In the genomic region with DNA sequence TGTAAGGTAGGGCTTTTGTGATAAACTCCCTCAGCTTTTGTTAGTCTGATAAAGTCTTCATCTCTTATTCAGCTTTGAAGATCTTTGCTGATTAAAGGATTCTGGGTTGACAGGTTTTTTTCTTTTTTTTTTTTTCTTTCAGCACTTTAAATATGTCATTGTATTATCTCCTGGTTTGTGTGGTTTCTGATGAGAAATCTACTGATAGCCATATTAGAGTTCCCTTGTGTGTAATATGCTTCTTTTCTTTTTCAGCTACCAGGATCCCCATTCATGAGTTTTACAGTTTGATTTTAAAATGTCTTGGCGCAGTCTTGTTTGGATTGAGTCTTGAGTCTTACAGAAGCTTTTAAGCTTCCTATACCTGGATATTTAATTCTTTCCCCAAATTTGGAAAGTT, we compare ENCODE assay signal across 8 cellular contexts.
"Had no signal": no experiment of that assay in that cellular context is flagged by ENCODE, and none has a peak within 500 bp of the region (broad histone marks: within the 10 kb centered on the region; RNA-seq: fewer than 3 reads in every experiment).

No MANE protein-coding gene starts in this region.

- H3K4me2 ChIP-seq: KMS-11 had no signal

- H3K4me3 Mint-ChIP-seq: IgD-negative memory B cell had no signal

- DNase-seq: IMR-90, KBM-7, KG1 had no signal

- H3K4me3 ChIP-seq: K562 had no signal

- H3K27ac Mint-ChIP-seq: IgD-negative memory B cell had no signal

- H3K9ac ChIP-seq: KMS-11 had no signal

- H3K4me1 Mint-ChIP-seq: IgD-negative memory B cell had no signal

- H3K27me3 Mint-ChIP-seq: IgD-negative memory B cell had no signal

- H3K27ac ChIP-seq: HL-60, KMS-11 had no signal

- ATAC-seq: HepG2, K562 had no signal
